Comparison of ENCODE assay signal across 2 cellular contexts in the genomic region with DNA sequence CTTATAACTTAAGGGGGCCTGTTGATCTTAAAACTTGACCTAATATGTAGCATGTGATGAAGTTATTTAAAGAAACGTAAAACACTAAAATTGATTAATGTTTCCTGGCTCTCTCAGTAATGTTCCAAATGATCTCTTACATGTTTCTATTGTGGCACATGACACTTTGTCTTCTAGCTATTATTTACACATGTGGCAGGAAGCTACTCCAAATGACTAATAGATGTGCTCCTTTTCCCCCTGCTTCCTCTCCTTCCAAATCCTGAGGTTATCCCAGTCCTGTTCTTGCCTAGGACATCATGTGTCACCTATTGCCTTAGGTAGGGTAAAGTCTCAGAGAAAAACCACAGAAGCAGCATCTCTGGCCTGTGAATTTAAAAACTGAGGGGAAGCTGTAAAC.
TF ChIP-seq lines count a peak whose summit lies in the region.

No MANE protein-coding gene starts in this region.

TF ChIP-seq in IMR-90, 13 proteins besides CTCF, POLR2A, EP300 and RAD21:
- TF ChIP-seq CHD1 (IDR thresholded peaks at IDR 0.05; ENCODE audit: low read depth, low read length) (no peak), CEBPB (IDR thresholded peaks at IDR 0.05; ENCODE audit: low read depth, low read length) (no peak), RFX5 (IDR thresholded peaks at IDR 0.05; ENCODE audit: low read depth, low read length) (no peak), MAZ (IDR thresholded peaks at IDR 0.05; ENCODE audit: borderline replicate concordance, low read depth, low read length) (no peak), MXI1 (IDR thresholded peaks at IDR 0.05; ENCODE audit: borderline replicate concordance, low read depth, low read length) (no peak), FOS (IDR thresholded peaks at IDR 0.05; ENCODE audit: low read depth, low read length) (no peak), NFE2L2 (IDR thresholded peaks at IDR 0.05; ENCODE audit: low read depth, low read length) (no peak), SMC3 (IDR thresholded peaks at IDR 0.05; ENCODE audit: low read depth, low read length) (no peak), BHLHE40 (IDR thresholded peaks at IDR 0.05; ENCODE audit: low read depth, low read length) (no peak), MAFK (IDR thresholded peaks at IDR 0.05; ENCODE audit: low read depth, low read length) (no peak), RCOR1 (IDR thresholded peaks at IDR 0.05; ENCODE audit: insufficient replicate concordance, low read length) (no peak)
- TF ChIP-seq, protein P1, sequence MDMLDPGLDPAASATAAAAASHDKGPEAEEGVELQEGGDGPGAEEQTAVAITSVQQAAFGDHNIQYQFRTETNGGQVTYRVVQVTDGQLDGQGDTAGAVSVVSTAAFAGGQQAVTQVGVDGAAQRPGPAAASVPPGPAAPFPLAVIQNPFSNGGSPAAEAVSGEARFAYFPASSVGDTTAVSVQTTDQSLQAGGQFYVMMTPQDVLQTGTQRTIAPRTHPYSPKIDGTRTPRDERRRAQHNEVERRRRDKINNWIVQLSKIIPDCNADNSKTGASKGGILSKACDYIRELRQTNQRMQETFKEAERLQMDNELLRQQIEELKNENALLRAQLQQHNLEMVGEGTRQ (IDR thresholded peaks at IDR 0.05; ENCODE audit: low read depth, low read length), result no peak
- TF ChIP-seq, protein P2, sequence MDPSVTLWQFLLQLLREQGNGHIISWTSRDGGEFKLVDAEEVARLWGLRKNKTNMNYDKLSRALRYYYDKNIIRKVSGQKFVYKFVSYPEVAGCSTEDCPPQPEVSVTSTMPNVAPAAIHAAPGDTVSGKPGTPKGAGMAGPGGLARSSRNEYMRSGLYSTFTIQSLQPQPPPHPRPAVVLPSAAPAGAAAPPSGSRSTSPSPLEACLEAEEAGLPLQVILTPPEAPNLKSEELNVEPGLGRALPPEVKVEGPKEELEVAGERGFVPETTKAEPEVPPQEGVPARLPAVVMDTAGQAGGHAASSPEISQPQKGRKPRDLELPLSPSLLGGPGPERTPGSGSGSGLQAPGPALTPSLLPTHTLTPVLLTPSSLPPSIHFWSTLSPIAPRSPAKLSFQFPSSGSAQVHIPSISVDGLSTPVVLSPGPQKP (IDR thresholded peaks at IDR 0.05; ENCODE audit: borderline replicate concordance, low read depth, low read length), result no peak
TF ChIP-seq in IMR-90: peak in this region for 0.

TF ChIP-seq in H1, 55 proteins besides CTCF, POLR2A, EP300 and RAD21:
- TF ChIP-seq EZH2 (IDR thresholded peaks at IDR 0.05; ENCODE audit: low read depth, low read length, severe bottlenecking) (no peak), ASH2L (IDR thresholded peaks at IDR 0.05; ENCODE audit: low read length) (no peak), ZNF274 (IDR thresholded peaks at IDR 0.05; ENCODE audit: borderline replicate concordance, extremely low read depth, low read length) (no peak), NANOG (IDR thresholded peaks at IDR 0.05; ENCODE audit: insufficient read depth, low read depth, low read length, poor library complexity, severe bottlenecking) (no peak), TAF7 (optimal IDR thresholded peaks at IDR 0.05; ENCODE audit: borderline replicate concordance, low read depth, low read length) (no peak), RNF2 (IDR thresholded peaks at IDR 0.05; ENCODE audit: borderline replicate concordance, low read depth, low read length, missing control alignments, poor library complexity, severe bottlenecking) (no peak), SIRT6 (IDR thresholded peaks at IDR 0.05; ENCODE audit: low read length) (no peak)
- TF ChIP-seq, protein P3, sequence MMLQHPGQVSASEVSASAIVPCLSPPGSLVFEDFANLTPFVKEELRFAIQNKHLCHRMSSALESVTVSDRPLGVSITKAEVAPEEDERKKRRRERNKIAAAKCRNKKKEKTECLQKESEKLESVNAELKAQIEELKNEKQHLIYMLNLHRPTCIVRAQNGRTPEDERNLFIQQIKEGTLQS (IDR thresholded peaks at IDR 0.05; ENCODE audit: insufficient read depth, low read depth, low read length), result no peak
